In genomic region chr1:216310776-216311175, GRCh38 we compare ENCODE assay signal across 9 cellular contexts.
DNase-seq lines count a peak whose midpoint lies in the region; ATAC-seq lines count a peak whose summit lies in the region.
"Had no signal": no experiment of that assay in that cellular context is flagged by ENCODE, and none has a peak within 500 bp of the region (broad histone marks: within the 10 kb centered on the region; RNA-seq: fewer than 3 reads in every experiment).

No MANE protein-coding gene starts in this region.

- DNase-seq in NCI-H1417 (lab: John Stamatoyannopoulos, UW) (peak; percentile 14 to 85 (median 57)), NCI-H1417 treated with DMSO at 0.1 percent for 48 hours (lab: John Stamatoyannopoulos, UW) (no peak), M059J (ENCODE audit: low read depth) (peak; percentile 47), SW480 (ENCODE audit: low spot score) (peak; percentile 37), kidney tubule cell (ENCODE audit: low spot score) (peak; percentile 53), epidermal melanocyte (ENCODE audit: insufficient read length, low spot score) (no peak)

- ATAC-seq in GM18870 (IDR thresholded peaks at IDR 0.05; ENCODE audit: unreplicated experiment), result no peak
- no peak for ATAC-seq in GM21825 (IDR thresholded peaks at IDR 0.05; ENCODE audit: unreplicated experiment)
- ATAC-seq: A549 had no signal

Comparison
In these comparisons a context has a peak if more than half of its experiments do, and no peak if none do; other contexts are left out.
1. DNase-seq: peak in NCI-H1417 (3 of 3), M059J (single experiment), SW480 (single experiment) and kidney tubule cell (single experiment); none in NCI-H1417 treated with DMSO at 0.1 percent for 48 hours (single experiment) and epidermal melanocyte (single experiment).